ENCODE assay signal across 9 cellular contexts in genomic region chr2:127108090-127108523, GRCh38. TPM values are rescaled to one million over a fixed set of nuclear protein-coding genes. Genes with fewer than 3 reads are reported as not detected.
DNase-seq lines count a peak whose midpoint lies in the region; TF ChIP-seq lines count a peak whose summit lies in the region.
"Had no signal": no experiment of that assay in that cellular context is flagged by ENCODE, and none has a peak within 500 bp of the region (broad histone marks: within the 10 kb centered on the region; RNA-seq: fewer than 3 reads in every experiment).

No MANE protein-coding gene starts in this region.

- H3K4me3 ChIP-seq in astrocyte of the spinal cord (ENCODE audit: low read depth, low read length), result peak overlapping the region; percentile 83

- H3K27ac ChIP-seq in temporal lobe (ENCODE audit: low read depth, low read length), result peak overlapping the region; percentile 87

- peak; percentile 48 for DNase-seq in activated effector memory CD4-positive, alpha-beta T cell treated with anti-CD3 and anti-CD28 coated beads, Interleukin-2, amount 50 U/mL, for 16 hours
- no peak for DNase-seq in activated effector memory CD4-positive, alpha-beta T cell treated with Interleukin-2 at 50 U/mL for 16 hours
- DNase-seq in astrocyte of the spinal cord (ENCODE audit: low read depth, low spot score), result no peak
- peak; percentile 88 for DNase-seq in mesenteric fat pad (ENCODE audit: low spot score)
- DNase-seq in UCSD-AML1 (lab: John Stamatoyannopoulos, UW; ENCODE audit: unreplicated experiment), result no peak
- no peak for DNase-seq in KG1 (lab: John Stamatoyannopoulos, UW)
- DNase-seq in AML-193 (lab: John Stamatoyannopoulos, UW), result no peak
- DNase-seq: stimulated activated CD4-positive, alpha-beta T cell treated with anti-CD3 and anti-CD28 coated beads, Interleukin-12 subunit alpha, Interleukin-12 subunit beta, amount 100 ng/mL, for 4 hours had no signal

- no peak for TF ChIP-seq CTCF in astrocyte of the spinal cord (IDR thresholded peaks at IDR 0.05; ENCODE audit: low read depth, low read length)

- in situ Hi-C loops in astrocyte of the spinal cord (cut with HindIII; ENCODE audit: low sequenced_read_pairs), result no loop called here

RNA-seq across cellular contexts. Expression of gene BIN1, which starts 1.2 kb away (rescaled TPM):
- 87.0 TPM for total RNA-seq in mesenteric fat pad
- total RNA-seq in temporal lobe, result 42.8 TPM

Comparison
In these comparisons a context has a peak if more than half of its experiments do, and no peak if none do; other contexts are left out.
1. DNase-seq: peak in activated effector memory CD4-positive, alpha-beta T cell treated with anti-CD3 and anti-CD28 coated beads, Interleukin-2, amount 50 U/mL, for 16 hours (single experiment) and mesenteric fat pad (single experiment); none in activated effector memory CD4-positive, alpha-beta T cell treated with Interleukin-2 at 50 U/mL for 16 hours (single experiment), astrocyte of the spinal cord (single experiment), UCSD-AML1 (single experiment), KG1 (single experiment) and AML-193 (0 of 2).